24 cellular contexts compared by ENCODE assay signal in genomic region chr1:59512702-59513101, GRCh38.
A peak's percentile ranks its signal among the peaks of the same experiment; 100 is the strongest.
DNase-seq lines count a peak whose midpoint lies in the region; ATAC-seq, FAIRE-seq and TF ChIP-seq lines count a peak whose summit lies in the region.
"Had no signal": no experiment of that assay in that cellular context is flagged by ENCODE, and none has a peak within 500 bp of the region (broad histone marks: within the 10 kb centered on the region; RNA-seq: fewer than 3 reads in every experiment).

No MANE protein-coding gene starts in this region.

- POLR2A ChIA-PET in HepG2 (lab: Yijun Ruan, JAX) = interaction anchor here (0.8 to 2.2 kb wide), 6 partner anchors 10 to 216 kb away, joined by 3 to 13 read pairs (median 4); partner anchors contain the start of gene FGGY

- 12% methylated on average over 1 of the region's 1 CpG for WGBS in HepG2 (ENCODE audit: low lambda C conversion rate)

- in situ Hi-C loops in HepG2 (cut with HindIII; ENCODE audit: extremely low pct_ligation_motif_present, low pct_unique_long_range_greater_than_20kb) = no loop called here

- H3K27ac Mint-ChIP-seq in mesothelial cell of epicardium = peak overlapping the region; percentile 32
- H3K27ac Mint-ChIP-seq: CD14-positive monocyte; CD4-positive, alpha-beta memory T cell; CD4-positive, CD25-positive, alpha-beta regulatory T cell had no signal

- H3K79me2 ChIP-seq in HepG2 (ENCODE audit: insufficient read depth, low read length) = no peaks in the 10 kb centered on the region

- H3K36me3 ChIP-seq in HepG2 (replicated peaks in 1 of 2; ENCODE audit: control insufficient read depth in 1 of 2, insufficient read depth in 2 of 2, low read length in 2 of 2) (no peaks in the 10 kb centered on the region), uterus (no peaks in the 10 kb centered on the region), MG63 (no peaks in the 10 kb centered on the region)
- H3K36me3 ChIP-seq: BE2C, BLaER1 had no signal

- TF ChIP-seq RAD21 in HepG2 (CRISPR knock-in tag; IDR thresholded peaks at IDR 0.05) = no peak

- no peak for DNase-seq in HepG2 (ENCODE audit: low spot score)
- DNase-seq in mesothelial cell of epicardium (ENCODE audit: low spot score in 2 of 2, unreplicated experiment in 2 of 2) = no peak
- DNase-seq in uterus = no peak
- DNase-seq in left lobe of liver (ENCODE audit: low spot score) = no peak
- no peak for DNase-seq in DMS53 (lab: John Stamatoyannopoulos, UW)
- no peak for DNase-seq in MG63
- DNase-seq: 8988T; ACHN; BE2C; C1 segment of cervical spinal cord; CD4-positive, alpha-beta memory T cell; CD4-positive, CD25-positive, alpha-beta regulatory T cell; CD8-positive, alpha-beta memory T cell; COR-L47; DMS 273 treated with DMSO at 0.1 percent for 48 hours; DMS153; DMS79 treated with DMSO at 0.1 percent for 48 hours; GF-D8 had no signal

- peak overlapping the region in 1 of 3 experiments; percentile 27; a peak in 1 of 6 replicates for H3K4me3 ChIP-seq in HepG2 (replicated peaks in 1 of 3; ENCODE audit: insufficient read depth in 1 of 3, low read depth in 2 of 3, low read length in 3 of 3)
- H3K4me3 ChIP-seq in uterus = no peak overlapping the region
- H3K4me3 ChIP-seq in MG63 = no peak overlapping the region
- H3K4me3 ChIP-seq: BLaER1 had no signal

- TF ChIP-seq POLR2A in HepG2 (IDR thresholded peaks at IDR 0.05; ENCODE audit: insufficient read depth in 1 of 2, low read depth in 2 of 2, low read length in 2 of 2) (no peak), uterus (IDR thresholded peaks at IDR 0.05) (no peak)

- no peak for TF ChIP-seq EP300 in HepG2 (IDR thresholded peaks at IDR 0.05; ENCODE audit: low read depth in 2 of 2, low read length in 2 of 2)
- no peak for TF ChIP-seq EP300 in HepG2 (CRISPR knock-in tag; IDR thresholded peaks at IDR 0.05; ENCODE audit: borderline replicate concordance)

- H3K4me1 ChIP-seq in HepG2 (ENCODE audit: insufficient read depth, low read length) = peaks cover 91% of the 10 kb centered on the region
- peaks cover 3% of the 10 kb centered on the region in 2 donors for H3K4me1 ChIP-seq in uterus
- H3K4me1 ChIP-seq: BE2C, BLaER1 had no signal

- H3K9me3 Mint-ChIP-seq in mesothelial cell of epicardium = no peaks in the 10 kb centered on the region
- H3K9me3 Mint-ChIP-seq: CD4-positive, alpha-beta memory T cell; CD8-positive, alpha-beta memory T cell had no signal

- no peak for FAIRE-seq in HepG2 (lab: Jason Lieb, UNC)
- FAIRE-seq: A204.1, G401.6, GM12891, GM19239 had no signal

- H3K9me3 ChIP-seq in HepG2 (ENCODE audit: low read length) (no peaks in the 10 kb centered on the region), uterus (no peaks in the 10 kb centered on the region), MG63 (no peaks in the 10 kb centered on the region)
- H3K9me3 ChIP-seq: BE2C, BLaER1 had no signal

- CTCF ChIA-PET in HepG2 (lab: Yijun Ruan, JAX; ENCODE audit: low intra/inter-chr PET ratio, low total read pairs) = no interaction called here

- H3K27ac ChIP-seq in HepG2 (ENCODE audit: extremely low read length, insufficient read depth, low read length) (peak overlapping the region; percentile 82), uterus (peak overlapping the region; percentile 73 to 75)
- H3K27ac ChIP-seq: BLaER1 had no signal

- no peak overlapping the region for H2AFZ ChIP-seq in HepG2 (ENCODE audit: low read length)

- H4K20me1 ChIP-seq in HepG2 (ENCODE audit: insufficient read depth, low read length) = no peaks in the 10 kb centered on the region
- H4K20me1 ChIP-seq: BLaER1 had no signal

- peaks cover 57% of the 10 kb centered on the region for H3K4me1 Mint-ChIP-seq in mesothelial cell of epicardium
- H3K4me1 Mint-ChIP-seq: CD4-positive, alpha-beta memory T cell; CD4-positive, CD25-positive, alpha-beta regulatory T cell; CD8-positive, alpha-beta memory T cell had no signal

- ATAC-seq in HepG2 = no peak
- ATAC-seq in left lobe of liver = no peak

- intact Hi-C loops in HepG2 (cut with micrococcal nuclease; ENCODE audit: unreplicated experiment) = loop anchor here (5.0 kb wide), 1 partner anchor 45 kb away; no protein-coding TSS in a partner anchor
- intact Hi-C loops in uterus (cut with DNase I; ENCODE audit: low total_unique reads) = no loop called here

- H3K4me3 Mint-ChIP-seq in mesothelial cell of epicardium = no peak overlapping the region
- H3K4me3 Mint-ChIP-seq: CD14-positive monocyte; CD4-positive, alpha-beta memory T cell; CD4-positive, CD25-positive, alpha-beta regulatory T cell; CD8-positive, alpha-beta memory T cell had no signal

- TF ChIP-seq CTCF in HepG2 (CRISPR knock-in tag; IDR thresholded peaks at IDR 0.05) (no peak), mesothelial cell of epicardium (IDR thresholded peaks at IDR 0.05; ENCODE audit: unreplicated experiment) (no peak), uterus (IDR thresholded peaks at IDR 0.05) (no peak)

- H3K9ac ChIP-seq in HepG2 (ENCODE audit: insufficient read depth, low read depth, low read length) = no peak overlapping the region
- H3K9ac ChIP-seq: BLaER1 had no signal

- H3K36me3 Mint-ChIP-seq in mesothelial cell of epicardium = peaks cover 5% of the 10 kb centered on the region
- H3K36me3 Mint-ChIP-seq: CD4-positive, alpha-beta memory T cell had no signal

- BruUV-seq in HepG2 (replicated peaks; lab: Mats Ljungman, UMichigan) = no TSS peak

- no peaks in the 10 kb centered on the region for H3K27me3 Mint-ChIP-seq in mesothelial cell of epicardium (ENCODE audit: low read depth)
- H3K27me3 Mint-ChIP-seq: CD4-positive, alpha-beta memory T cell; CD4-positive, CD25-positive, alpha-beta regulatory T cell; CD8-positive, alpha-beta memory T cell had no signal

- H3K27me3 ChIP-seq in HepG2 (ENCODE audit: control insufficient read depth in 1 of 2, insufficient read depth in 2 of 2, low read length in 2 of 2) = no peaks in the 10 kb centered on the region
- no peaks in the 10 kb centered on the region for H3K27me3 ChIP-seq in uterus
- no peaks in the 10 kb centered on the region for H3K27me3 ChIP-seq in MG63
- H3K27me3 ChIP-seq: BE2C, BLaER1 had no signal

- peak overlapping the region; percentile 70 for H3K4me2 ChIP-seq in HepG2 (ENCODE audit: low read depth, low read length)
- H3K4me2 ChIP-seq: BLaER1 had no signal

TF ChIP-seq in HepG2, 621 proteins besides CTCF, POLR2A, EP300 and RAD21:
- TF ChIP-seq TMF1 (CRISPR knock-in tag; IDR thresholded peaks at IDR 0.05; ENCODE audit: low read depth) = no peak
- TF ChIP-seq SNRNP70 (IDR thresholded peaks at IDR 0.05; ENCODE audit: low read depth, low read length) = no peak
- 0 out of 2 replicates have a peak, but pooled peaks have one; percentile 14 for TF ChIP-seq HNF4A (CRISPR knock-in tag; IDR thresholded peaks at IDR 0.05)
- no peak for TF ChIP-seq NFYB (CRISPR knock-in tag; IDR thresholded peaks at IDR 0.05)
- TF ChIP-seq MYNN (CRISPR knock-in tag; IDR thresholded peaks at IDR 0.05; ENCODE audit: low read depth) = no peak
